In genomic region chr2:213171147-213171546, GRCh38 we compare ENCODE assay signal across 25 cellular contexts.
"Had no signal": no experiment of that assay in that cellular context is flagged by ENCODE, and none has a peak within 500 bp of the region (broad histone marks: within the 10 kb centered on the region; RNA-seq: fewer than 3 reads in every experiment).

No MANE protein-coding gene starts in this region.

- H3K36me3 ChIP-seq: MG63, Peyer's patch, SJCRH30 had no signal

- H3K9me3 ChIP-seq: Peyer's patch, SJCRH30 had no signal

- H3K27me3 ChIP-seq: MG63, Peyer's patch, SJCRH30 had no signal

- DNase-seq: IMR-90, Karpas-422, KG1, MG63, NCI-H1092, NCI-H1105 treated with DMSO at 0.1 percent for 48 hours, NCI-H1417 treated with DMSO at 0.1 percent for 48 hours, NCI-H146, NCI-H1694 treated with DMSO at 0.1 percent for 48 hours, NCI-H1930, NCI-H2081, NCI-H2107, NCI-H2227 treated with DMSO at 0.1 percent for 48 hours, NCI-H524, NCI-H526 treated with DMSO at 0.1 percent for 48 hours, NCI-H774, OCI-M1, PC-9, Peyer's patch, SHP77 treated with DMSO at 0.1 percent for 48 hours, SJCRH30, T-helper 1 cell had no signal

- H2AFZ ChIP-seq: PC-9 had no signal

- H3K27ac ChIP-seq: HL-60, PC-9, Peyer's patch, SJCRH30 had no signal

- ATAC-seq: Right ventricle myocardium inferior, SK-N-SH treated with all-trans-retinoic acid at 6 μM for 48 hours had no signal

- H3K4me2 ChIP-seq: PC-9 had no signal

- H3K4me3 ChIP-seq: MG63, PC-9, Peyer's patch, SJCRH30 had no signal

- H3K4me1 ChIP-seq: Peyer's patch, SJCRH30 had no signal
